Comparison of ENCODE assay signal across 11 cellular contexts in the genomic region with DNA sequence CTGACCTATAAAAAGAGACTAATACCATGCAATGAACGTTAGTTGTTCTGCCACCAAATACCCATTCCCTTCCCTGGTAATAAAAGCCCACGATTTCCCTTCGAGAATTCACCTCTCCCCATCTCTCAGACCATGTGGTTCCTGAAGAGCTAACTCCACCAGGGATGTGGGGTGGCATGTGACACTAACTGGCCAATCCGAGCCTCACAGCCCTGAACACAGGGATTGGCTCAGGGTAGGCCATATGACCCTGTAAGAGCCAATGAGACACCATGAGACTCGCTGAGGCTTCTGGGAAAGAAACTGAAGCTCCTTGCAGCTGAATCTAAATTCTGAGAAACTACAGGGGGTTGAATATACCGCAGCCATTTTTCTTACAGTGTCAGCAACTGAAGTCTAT. TPM values are rescaled to one million over a fixed set of nuclear protein-coding genes. Genes with fewer than 3 reads are reported as not detected.
A peak's percentile ranks its signal among the peaks of the same experiment; 100 is the strongest.
DNase-seq lines count a peak whose midpoint lies in the region; ATAC-seq and TF ChIP-seq lines count a peak whose summit lies in the region.
"Had no signal": no experiment of that assay in that cellular context is flagged by ENCODE, and none has a peak within 500 bp of the region (broad histone marks: within the 10 kb centered on the region; RNA-seq: fewer than 3 reads in every experiment).

No MANE protein-coding gene starts in this region.

- H3K4me3 Mint-ChIP-seq in CD4-positive, alpha-beta T cell: no peak overlapping the region
- H3K4me3 Mint-ChIP-seq in effector memory CD8-positive, alpha-beta T cell: peak overlapping the region in 1 of 2 donors; percentile 22

- H3K4me1 Mint-ChIP-seq in CD4-positive, alpha-beta T cell (ENCODE audit: low read depth): peaks cover 71% of the 10 kb centered on the region
- peaks cover 48 to 60% of the 10 kb centered on the region in 2 donors for H3K4me1 Mint-ChIP-seq in effector memory CD8-positive, alpha-beta T cell (ENCODE audit: low read depth in 2 of 2)

- H4K20me1 ChIP-seq in DND-41 (ENCODE audit: insufficient read depth, low read length): peaks cover 48% of the 10 kb centered on the region

- H3K9ac ChIP-seq in DND-41 (ENCODE audit: low read depth, low read length): no peak overlapping the region

- H3K27me3 Mint-ChIP-seq in CD4-positive, alpha-beta T cell: no peaks in the 10 kb centered on the region
- no peaks in the 10 kb centered on the region for H3K27me3 Mint-ChIP-seq in effector memory CD8-positive, alpha-beta T cell

- no peaks in the 10 kb centered on the region for H3K9me3 ChIP-seq in CD4-positive, alpha-beta T cell (ENCODE audit: control insufficient read depth, low read length)
- H3K9me3 ChIP-seq in DND-41 (ENCODE audit: insufficient read depth, low read length, severe bottlenecking) (no peaks in the 10 kb centered on the region), body of pancreas (no peaks in the 10 kb centered on the region)
- H3K9me3 ChIP-seq: colonic mucosa, HAP-1 had no signal

- H3K79me2 ChIP-seq in DND-41 (ENCODE audit: insufficient read depth, low read length): peaks cover 98% of the 10 kb centered on the region

- CTCF ChIA-PET in CD4-positive, alpha-beta T cell (lab: Charles Lee): interaction anchor here (1.0 kb wide), 1 partner anchor 10 kb away, joined by 3 read pairs; no protein-coding TSS in a partner anchor
- CTCF ChIA-PET in RWPE1 (lab: Yijun Ruan, JAX): interaction anchor here (0.6 to 0.9 kb wide), 2 partner anchors 10 to 498 kb away, joined by 4 read pairs; no protein-coding TSS in a partner anchor

- H3K36me3 ChIP-seq in DND-41 (ENCODE audit: insufficient read depth, low read length): peaks cover 35% of the 10 kb centered on the region
- no peaks in the 10 kb centered on the region for H3K36me3 ChIP-seq in body of pancreas (replicated peaks in 1 of 2; ENCODE audit: insufficient read depth in 1 of 2, low read depth in 2 of 2)
- H3K36me3 ChIP-seq: colonic mucosa had no signal

- no peak overlapping the region for H3K27ac Mint-ChIP-seq in CD4-positive, alpha-beta T cell
- peak overlapping the region; percentile 12 to 77 for H3K27ac Mint-ChIP-seq in effector memory CD8-positive, alpha-beta T cell

- H3K27ac ChIP-seq in CD4-positive, alpha-beta T cell (ENCODE audit: low read depth, low read length): no peak overlapping the region
- H3K27ac ChIP-seq in DND-41 (ENCODE audit: low read length): no peak overlapping the region; the same call in 1 of the 2 replicates
- H3K27ac ChIP-seq in RWPE1: no peak overlapping the region
- no peak overlapping the region for H3K27ac ChIP-seq in body of pancreas
- H3K27ac ChIP-seq: colonic mucosa had no signal

- no peak for DNase-seq in CD4-positive, alpha-beta T cell
- peak; percentile 43 for DNase-seq in DND-41
- peak; percentile 17 for DNase-seq in RWPE1 (ENCODE audit: low spot score)
- DNase-seq in effector memory CD8-positive, alpha-beta T cell: no peak
- DNase-seq in Ammon's horn (ENCODE audit: low spot score): no peak
- no peak for DNase-seq in body of pancreas
- DNase-seq: colonic mucosa, COR-L47, KG1 had no signal

- no peak overlapping the region for H3K4me3 ChIP-seq in DND-41 (ENCODE audit: low read depth in 1 of 2, low read length in 2 of 2)
- H3K4me3 ChIP-seq in body of pancreas: no peak overlapping the region
- H3K4me3 ChIP-seq: colonic mucosa, HAP-1 had no signal

- POLR2A ChIA-PET in CD4-positive, alpha-beta T cell (lab: Charles Lee): interaction anchor here (0.7 kb wide), 1 partner anchor 16 kb away, joined by 4 read pairs; no protein-coding TSS in a partner anchor
- POLR2A ChIA-PET in RWPE1 (lab: Yijun Ruan, JAX; ENCODE audit: low non-redundant PET): no interaction called here

- H3K4me1 ChIP-seq in DND-41 (ENCODE audit: insufficient read depth, low read length) (no peaks in the 10 kb centered on the region), body of pancreas (peaks cover 18% of the 10 kb centered on the region)
- H3K4me1 ChIP-seq: colonic mucosa had no signal

- H3K27me3 ChIP-seq in CD4-positive, alpha-beta T cell (ENCODE audit: control insufficient read depth, insufficient read depth, low read length): no peaks in the 10 kb centered on the region
- no peaks in the 10 kb centered on the region for H3K27me3 ChIP-seq in DND-41 (ENCODE audit: insufficient read depth, low read length, poor library complexity)
- no peaks in the 10 kb centered on the region for H3K27me3 ChIP-seq in body of pancreas
- H3K27me3 ChIP-seq: colonic mucosa had no signal

- H3K36me3 Mint-ChIP-seq in CD4-positive, alpha-beta T cell (ENCODE audit: low read depth): peaks cover 66% of the 10 kb centered on the region
- H3K36me3 Mint-ChIP-seq in effector memory CD8-positive, alpha-beta T cell (ENCODE audit: insufficient read depth): peaks cover 30% of the 10 kb centered on the region

- WGBS in body of pancreas, 2 donors: 92 to 94% methylated on average over 5 to 6 of the region's 6 CpGs

- H3K9me3 Mint-ChIP-seq in CD4-positive, alpha-beta T cell: no peaks in the 10 kb centered on the region
- H3K9me3 Mint-ChIP-seq in effector memory CD8-positive, alpha-beta T cell: no peaks in the 10 kb centered on the region

- H3K4me2 ChIP-seq in DND-41 (ENCODE audit: insufficient read depth, low read length): no peak overlapping the region

- TF ChIP-seq POLR2A in body of pancreas (IDR thresholded peaks at IDR 0.05): no peak

- intact Hi-C loops in CD4-positive, alpha-beta T cell (cut with DNase I, micrococcal nuclease): no loop called here
- intact Hi-C loops in body of pancreas (cut with DNase I): no loop called here

- no peak overlapping the region for H2AFZ ChIP-seq in DND-41 (ENCODE audit: low read depth, low read length)

- no peak for TF ChIP-seq CTCF in CD4-positive, alpha-beta T cell (IDR thresholded peaks at IDR 0.05)
- TF ChIP-seq CTCF in DND-41 (IDR thresholded peaks at IDR 0.05; ENCODE audit: borderline replicate concordance, extremely low read depth, low read length, poor library complexity, severe bottlenecking) (no peak), RWPE1 (conservative IDR thresholded peaks at IDR 0.05; ENCODE audit: low read depth) (no peak), body of pancreas (IDR thresholded peaks at IDR 0.05) (no peak)

- ATAC-seq in CD4-positive, alpha-beta T cell (ENCODE audit: poor library complexity): peak; percentile 73
- ATAC-seq in DND-41 (ENCODE audit: insufficient read depth, low read depth): peak; percentile 88
- peak; percentile 55 for ATAC-seq in effector memory CD8-positive, alpha-beta T cell (replicated peaks)
- ATAC-seq in HG02798 (IDR thresholded peaks at IDR 0.05; ENCODE audit: poor library complexity, unreplicated experiment): no peak
- no peak for ATAC-seq in body of pancreas

RNA-seq across cellular contexts. Expression of gene HELZ, which starts 21.1 kb away (rescaled TPM):
- total RNA-seq in CD4-positive, alpha-beta T cell: 100 to 1,000 TPM in 1 of 2 experiments, 10 to 100 TPM in 1; 94.8 to 107 TPM
- 10 to 100 TPM; 21.0 to 34.6 TPM for total RNA-seq in body of pancreas

Comparison
In these comparisons a context has a peak if more than half of its experiments do, and no peak if none do; other contexts are left out.
1. ATAC-seq: peak in CD4-positive, alpha-beta T cell (single experiment), DND-41 (single experiment) and effector memory CD8-positive, alpha-beta T cell (single experiment); none in HG02798 (single experiment) and body of pancreas (single experiment).
2. DNase-seq: peak in DND-41 (single experiment) and RWPE1 (single experiment); none in CD4-positive, alpha-beta T cell (0 of 10), effector memory CD8-positive, alpha-beta T cell (0 of 3), Ammon's horn (single experiment) and body of pancreas (0 of 4).